ENCODE assay signal across 35 cellular contexts in the genomic region with DNA sequence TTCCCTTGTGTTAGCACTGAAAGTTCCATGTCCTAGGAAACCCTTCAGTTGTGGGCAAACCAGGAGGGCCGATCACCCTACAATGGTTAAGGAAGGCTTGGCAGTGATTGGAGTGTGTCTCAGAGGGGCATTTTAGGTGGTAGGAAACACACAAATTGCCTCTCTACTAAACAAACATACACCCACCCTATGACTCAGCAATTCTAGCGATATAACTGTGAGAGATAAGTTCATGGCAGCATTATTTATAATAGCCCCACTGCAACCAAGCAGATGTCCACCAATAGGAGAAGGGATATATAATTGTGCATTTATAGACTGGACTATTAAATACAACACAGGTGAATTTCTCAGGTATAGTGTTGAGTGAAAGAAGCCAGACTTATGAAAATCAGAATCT.
"Had no signal": no experiment of that assay in that cellular context is flagged by ENCODE, and none has a peak within 500 bp of the region (broad histone marks: within the 10 kb centered on the region; RNA-seq: fewer than 3 reads in every experiment).

No MANE protein-coding gene starts in this region.

- H3K4me1 Mint-ChIP-seq: activated B cell treated with CpG ODN at 0.5 μM for 24 hours; activated CD4-positive, alpha-beta T cell treated with anti-CD3 and anti-CD28 coated beads, Interleukin-2, amount 10 ng/mL, durations not matched to agents 24 days and 14 days; activated naive CD8-positive, alpha-beta T cell treated with anti-CD3 and anti-CD28 coated beads for 36 hours; activated T-helper 17 cell treated with anti-CD3 and anti-CD28 coated beads, Interleukin-2, amount 50 U/mL, for 72 hours had no signal

- H3K36me3 ChIP-seq: adrenal gland, brain microvascular endothelial cell, breast epithelium had no signal

- DNase-seq: activated B cell treated with CpG ODN at 0.5 μM for 24 hours; activated CD4-positive, alpha-beta T cell treated with anti-CD3 and anti-CD28 coated beads for 4 hours; activated CD4-positive, alpha-beta T cell treated with anti-CD3 and anti-CD28 coated beads, Interleukin-2, amount 10 ng/mL, durations not matched to agents 24 days and 14 days; activated CD4-positive, alpha-beta T cell treated with anti-CD3 and anti-CD28 coated beads, Interleukin-2, amount 50 U/mL, for 1 hour; activated CD4-positive, alpha-beta T cell treated with anti-CD3 and anti-CD28 coated beads, Interleukin-2, amount 50 U/mL, for 48 hours; activated CD4-positive, CD25-positive, alpha-beta regulatory T cell treated with anti-CD3 and anti-CD28 coated beads, Interleukin-2, amount 50 U/mL, for 72 hours; activated CD8-positive, alpha-beta memory T cell treated with anti-CD3 and anti-CD28 coated beads, Interleukin-2, amount 50 U/mL, for 4 hours; activated CD8-positive, alpha-beta T cell treated with anti-CD3 and anti-CD28 coated beads for 36 hours; activated effector memory CD4-positive, alpha-beta T cell treated with anti-CD3 and anti-CD28 coated beads, Interleukin-2, amount 50 U/mL, for 16 hours; activated gamma-delta T cell treated with Interleukin-2 at 50 U/mL for 16 hours; activated naive CD4-positive, alpha-beta T cell; activated naive CD4-positive, alpha-beta T cell treated with anti-CD3 and anti-CD28 coated beads for 36 hours; activated naive CD4-positive, alpha-beta T cell treated with anti-CD3 and anti-CD28 coated beads, Interleukin-2, amount 50 U/mL, for 16 hours; activated naive CD8-positive, alpha-beta T cell treated with anti-CD3 and anti-CD28 coated beads for 36 hours; activated T-cell treated with anti-CD3 and anti-CD28 coated beads for 4 hours; activated T-cell treated with anti-CD3 and anti-CD28 coated beads, Interleukin-2, amount 50 U/mL, for 1 hour; activated T-cell treated with anti-CD3 and anti-CD28 coated beads, Interleukin-2, amount 50 U/mL, for 4 hours; activated T-cell treated with anti-CD3 and anti-CD28 coated beads, Interleukin-2, amount 50 U/mL, for 72 hours; adrenal gland; amniotic stem cell; aorta; body of pancreas; brain microvascular endothelial cell; central memory CD4-positive, alpha-beta T cell; T-helper 2 cell; T-helper 9 cell had no signal

- H3K4me3 Mint-ChIP-seq: activated B cell treated with CpG ODN at 0.5 μM for 24 hours; activated CD4-positive, alpha-beta T cell treated with anti-CD3 and anti-CD28 coated beads, Interleukin-2, amount 10 ng/mL, durations not matched to agents 24 days and 14 days; activated CD8-positive, alpha-beta T cell treated with anti-CD3 and anti-CD28 coated beads for 36 hours; activated naive CD4-positive, alpha-beta T cell treated with anti-CD3 and anti-CD28 coated beads for 36 hours; activated naive CD8-positive, alpha-beta T cell treated with anti-CD3 and anti-CD28 coated beads for 36 hours; activated T-cell treated with anti-CD3 and anti-CD28 coated beads, Interleukin-2, amount 50 U/mL, for 4 hours; activated T-cell treated with anti-CD3 and anti-CD28 coated beads, Interleukin-2, amount 50 U/mL, for 72 hours; activated T-helper 1 cell treated with anti-CD3 and anti-CD28 coated beads, Interleukin-12 subunit alpha, Interleukin-12 subunit beta, Interleukin-2, Interleukin-4 antibody, amounts not matched to agents 30 ng/mL and 10 ng/mL and 1 ng/mL, durations not matched to agents 14 hours and 24 hours and 36 hours; activated T-helper 17 cell treated with anti-CD3 and anti-CD28 coated beads, Interleukin-2, amount 50 U/mL, for 72 hours; T-helper 1 cell treated with Interleukin-12 subunit alpha and Interleukin-12 subunit beta and Interleukin-4 antibody, amounts not matched to agents 30 μg/mL and 1 μg/mL, for 36 hours; T-helper 2 cell treated with Interferon-gamma antibody and Interleukin-4, amounts not matched to agents 5 μg/mL and 100 μg/mL, for 36 hours had no signal

- H3K27ac ChIP-seq: adrenal gland, body of pancreas, brain microvascular endothelial cell, breast epithelium, VCaP had no signal

- H3K27ac Mint-ChIP-seq: activated B cell treated with CpG ODN at 0.5 μM for 24 hours; activated CD4-positive, alpha-beta T cell treated with anti-CD3 and anti-CD28 coated beads, Interleukin-2, amount 10 ng/mL, durations not matched to agents 24 days and 14 days; activated CD8-positive, alpha-beta T cell treated with anti-CD3 and anti-CD28 coated beads for 36 hours; activated naive CD4-positive, alpha-beta T cell treated with anti-CD3 and anti-CD28 coated beads for 36 hours; activated naive CD4-positive, alpha-beta T cell treated with anti-CD3 and anti-CD28 coated beads, Interleukin-2, amount 50 U/mL, for 72 hours; activated naive CD8-positive, alpha-beta T cell treated with anti-CD3 and anti-CD28 coated beads for 36 hours; activated T-cell treated with anti-CD3 and anti-CD28 coated beads, Interleukin-2, amount 50 U/mL, for 72 hours; activated T-helper 1 cell treated with anti-CD3 and anti-CD28 coated beads, Interleukin-12 subunit alpha, Interleukin-12 subunit beta, Interleukin-2, Interleukin-4 antibody, amounts not matched to agents 30 ng/mL and 10 ng/mL and 1 ng/mL, durations not matched to agents 14 hours and 24 hours and 36 hours; activated T-helper 17 cell treated with anti-CD3 and anti-CD28 coated beads, Interleukin-2, amount 50 U/mL, for 72 hours; T-helper 1 cell treated with Interleukin-12 subunit alpha and Interleukin-12 subunit beta and Interleukin-4 antibody, amounts not matched to agents 30 μg/mL and 1 μg/mL, for 36 hours; T-helper 2 cell treated with Interferon-gamma antibody and Interleukin-4, amounts not matched to agents 5 μg/mL and 100 μg/mL, for 36 hours had no signal

- H3K9me3 ChIP-seq: adrenal gland, body of pancreas had no signal

- H3K4me1 ChIP-seq: adrenal gland, body of pancreas, breast epithelium had no signal

- ATAC-seq: activated CD8-positive, alpha-beta T cell treated with anti-CD3 and anti-CD28 coated beads for 36 hours; activated naive CD4-positive, alpha-beta T cell treated with anti-CD3 and anti-CD28 coated beads, Interleukin-2, amount 50 U/mL, for 72 hours; activated T-cell treated with anti-CD3 and anti-CD28 coated beads, Interleukin-2, amount 50 U/mL, for 4 hours; activated T-cell treated with anti-CD3 and anti-CD28 coated beads, Interleukin-2, amount 50 U/mL, for 72 hours; activated T-helper 17 cell treated with anti-CD3 and anti-CD28 coated beads, Interleukin-2, amount 50 U/mL, for 72 hours; body of pancreas had no signal

- H3K36me3 Mint-ChIP-seq: activated naive CD8-positive, alpha-beta T cell treated with anti-CD3 and anti-CD28 coated beads for 36 hours had no signal

- H3K27me3 Mint-ChIP-seq: activated B cell treated with CpG ODN at 0.5 μM for 24 hours; activated CD4-positive, alpha-beta T cell treated with anti-CD3 and anti-CD28 coated beads, Interleukin-2, amount 10 ng/mL, durations not matched to agents 24 days and 14 days; activated naive CD8-positive, alpha-beta T cell treated with anti-CD3 and anti-CD28 coated beads for 36 hours; activated T-helper 17 cell treated with anti-CD3 and anti-CD28 coated beads, Interleukin-2, amount 50 U/mL, for 72 hours had no signal

- H3K4me3 ChIP-seq: adrenal gland, body of pancreas, breast epithelium had no signal

- FAIRE-seq: astrocyte, TTC549 had no signal

- H3K27me3 ChIP-seq: adrenal gland, body of pancreas, brain microvascular endothelial cell, breast epithelium had no signal
